Comparison of ENCODE assay signal across 8 cellular contexts in genomic region chr6:129748901-129749748, GRCh38. TPM values are rescaled to one million over a fixed set of nuclear protein-coding genes. Genes with fewer than 3 reads are reported as not detected.
DNase-seq lines count a peak whose midpoint lies in the region; ATAC-seq and TF ChIP-seq lines count a peak whose summit lies in the region.

No MANE protein-coding gene starts in this region.

- no peaks in the 10 kb centered on the region for H3K36me3 ChIP-seq in adrenal gland (replicated peaks in 1 of 2)
- no peaks in the 10 kb centered on the region for H3K36me3 ChIP-seq in H7 (replicated peaks; ENCODE audit: control insufficient read depth, insufficient read depth, low read length)

- H3K4me1 Mint-ChIP-seq in mesothelial cell of epicardium, result peaks cover 34% of the 10 kb centered on the region

- peaks cover 22 to 37% of the 10 kb centered on the region in 2 donors for H3K4me1 ChIP-seq in adrenal gland (replicated peaks in 1 of 2)

- H3K27me3 Mint-ChIP-seq in mesothelial cell of epicardium (ENCODE audit: low read depth), result no peaks in the 10 kb centered on the region

- no peaks in the 10 kb centered on the region for H3K36me3 Mint-ChIP-seq in mesothelial cell of epicardium

- ATAC-seq in HG02885 (IDR thresholded peaks at IDR 0.05; ENCODE audit: poor library complexity, unreplicated experiment), result peak; percentile 14
- no peak for ATAC-seq in sciatic nerve

- no peak for TF ChIP-seq POLR2A in adrenal gland (IDR thresholded peaks at IDR 0.05)

- H3K27ac ChIP-seq in adrenal gland, result peak overlapping the region in 4 of 5 donors; percentile 2 to 65 (median 25)

- peak overlapping the region; percentile 54 for H3K27ac Mint-ChIP-seq in mesothelial cell of epicardium

- H3K27me3 ChIP-seq in adrenal gland (no peaks in the 10 kb centered on the region), H7 (ENCODE audit: control insufficient read depth, insufficient read depth, low read length) (no peaks in the 10 kb centered on the region)

- TF ChIP-seq CTCF in adrenal gland (IDR thresholded peaks at IDR 0.05) (no peak), mesothelial cell of epicardium (IDR thresholded peaks at IDR 0.05; ENCODE audit: unreplicated experiment) (no peak)

- no peaks in the 10 kb centered on the region for H3K9me3 Mint-ChIP-seq in mesothelial cell of epicardium

- H3K9me3 ChIP-seq in adrenal gland (replicated peaks in 1 of 3), result no peaks in the 10 kb centered on the region

- intact Hi-C loops in adrenal gland (cut with DNase I) (no loop called here), sciatic nerve (cut with DNase I) (no loop called here)

- no peak overlapping the region for H3K4me3 Mint-ChIP-seq in mesothelial cell of epicardium

- DNase-seq in CD1c-positive myeloid dendritic cell (ENCODE audit: extremely low spot score) (peak; percentile 14), adrenal gland (no peak), mesothelial cell of epicardium (ENCODE audit: low spot score in 2 of 2, unreplicated experiment in 2 of 2) (no peak), H7 (no peak), H4 (ENCODE audit: low spot score) (no peak), sciatic nerve (ENCODE audit: low spot score) (no peak)
- DNase-seq in stimulated activated naive CD4-positive, alpha-beta T cell treated with Interleukin-2 at 50 U/mL for 16 hours (lab: John Stamatoyannopoulos, UW), result no peak

- H3K4me3 ChIP-seq in adrenal gland (no peak overlapping the region), H7 (ENCODE audit: insufficient read depth, low read depth, low read length) (no peak overlapping the region)

- WGBS in adrenal gland, 4 donors, result 59 to 68% (median 66%) methylated on average over 7 of the region's 7 CpGs

RNA-seq across cellular contexts. Expression of gene ARHGAP18, which starts 39.1 kb away (rescaled TPM):
- total RNA-seq in adrenal gland (10 to 100 TPM; 50.6 to 90.6 (median 79.8) TPM), mesothelial cell of epicardium (8.1 to 10.5 TPM (median 10.2 TPM) in 3 replicates), sciatic nerve (18.2 TPM)
- 10 to 100 TPM; 22.0 to 78.3 (median 27.1) TPM for polyA plus RNA-seq in adrenal gland
- total RNA-seq in H7 (2014; rRNA removed; shearing (Covaris generic)), result 3.9 and 4.0 TPM in 2 replicates
- 8.0 and 8.9 TPM in 2 replicates for total RNA-seq in H4 (2014; rRNA removed; shearing (Covaris generic))
